ENCODE assay signal across 8 cellular contexts in genomic region chr22:42343136-42343484, GRCh38.
DNase-seq lines count a peak whose midpoint lies in the region; ATAC-seq and TF ChIP-seq lines count a peak whose summit lies in the region.

No MANE protein-coding gene starts in this region.

- DNase-seq in CD4-positive, CD25-positive, alpha-beta regulatory T cell = peak in 1 of 3 donors; percentile 13
- DNase-seq in brain microvascular endothelial cell (no peak), neural progenitor cell (ENCODE audit: low spot score) (no peak), iPS-NIHi7 (ENCODE audit: extremely low spot score) (no peak), T-helper 9 cell (no peak)

- no peaks in the 10 kb centered on the region for H3K36me3 Mint-ChIP-seq in CD4-positive, CD25-positive, alpha-beta regulatory T cell
- H3K36me3 Mint-ChIP-seq in neural progenitor cell = no peaks in the 10 kb centered on the region

- no peak for ATAC-seq in CD4-positive, CD25-positive, alpha-beta regulatory T cell (ENCODE audit: low read depth in 2 of 2)
- ATAC-seq in GM21619 (IDR thresholded peaks at IDR 0.05; ENCODE audit: unreplicated experiment) (no peak), GM21786 (IDR thresholded peaks at IDR 0.05; ENCODE audit: unreplicated experiment) (no peak)

- H4K20me1 ChIP-seq in neural progenitor cell (ENCODE audit: low read depth) = peaks cover 28% of the 10 kb centered on the region

- no peak for TF ChIP-seq CTCF in brain microvascular endothelial cell (IDR thresholded peaks at IDR 0.05; ENCODE audit: low read depth, low read length, missing control alignments)
- no peak for TF ChIP-seq CTCF in neural progenitor cell (IDR thresholded peaks at IDR 0.05)

- no peak overlapping the region for H3K27ac ChIP-seq in CD4-positive, CD25-positive, alpha-beta regulatory T cell (ENCODE audit: insufficient read depth, low read length, poor library complexity, severe bottlenecking)
- H3K27ac ChIP-seq in KOPT-K1 (ENCODE audit: low read depth, low read length, poor library complexity, severe bottlenecking) (peak overlapping the region; percentile 45), brain microvascular endothelial cell (no peak overlapping the region), neural progenitor cell (no peak overlapping the region)

- no peak overlapping the region for H3K4me3 ChIP-seq in CD4-positive, CD25-positive, alpha-beta regulatory T cell (ENCODE audit: low read depth, low read length)
- H3K4me3 ChIP-seq in brain microvascular endothelial cell (ENCODE audit: low read depth, low read length) (peak overlapping the region; percentile 12), neural progenitor cell (peak overlapping the region; percentile 48)

- H3K9me3 ChIP-seq in CD4-positive, CD25-positive, alpha-beta regulatory T cell (ENCODE audit: control insufficient read depth in 2 of 2, low read length in 2 of 2) = no peaks in the 10 kb centered on the region
- H3K9me3 ChIP-seq in KOPT-K1 (ENCODE audit: insufficient read depth, low read length, poor library complexity, severe bottlenecking) (no peaks in the 10 kb centered on the region), neural progenitor cell (ENCODE audit: low read depth) (no peaks in the 10 kb centered on the region)

- peaks cover 63% of the 10 kb centered on the region for H3F3A ChIP-seq in neural progenitor cell (ENCODE audit: low read depth)

- H3K9ac ChIP-seq in neural progenitor cell = no peak overlapping the region

- H3K27ac Mint-ChIP-seq in CD4-positive, CD25-positive, alpha-beta regulatory T cell = no peak overlapping the region
- no peak overlapping the region for H3K27ac Mint-ChIP-seq in neural progenitor cell

- peaks cover 16% of the 10 kb centered on the region for H3K79me2 ChIP-seq in neural progenitor cell (ENCODE audit: low read depth)

- in situ Hi-C loops in brain microvascular endothelial cell (cut with HindIII; ENCODE audit: low pct_ligation_motif_present, low sequenced_read_pairs) = no loop called here

- no peaks in the 10 kb centered on the region for H3K4me1 ChIP-seq in CD4-positive, CD25-positive, alpha-beta regulatory T cell (ENCODE audit: control insufficient read depth, insufficient read depth, low read length, poor library complexity, severe bottlenecking)
- peaks cover 46% of the 10 kb centered on the region for H3K4me1 ChIP-seq in neural progenitor cell

- no peak overlapping the region for H2AFZ ChIP-seq in neural progenitor cell (replicated peaks)

- H3K4me2 ChIP-seq in neural progenitor cell = peak overlapping the region; percentile 48

- peaks cover 2% of the 10 kb centered on the region for H3K27me3 ChIP-seq in CD4-positive, CD25-positive, alpha-beta regulatory T cell (ENCODE audit: control insufficient read depth, insufficient read depth, low read length)
- peaks cover 6% of the 10 kb centered on the region for H3K27me3 ChIP-seq in brain microvascular endothelial cell (replicated peaks)
- H3K27me3 ChIP-seq in neural progenitor cell = no peaks in the 10 kb centered on the region

- no peaks in the 10 kb centered on the region for H3K36me3 ChIP-seq in CD4-positive, CD25-positive, alpha-beta regulatory T cell (ENCODE audit: control insufficient read depth, insufficient read depth, low read length)
- H3K36me3 ChIP-seq in KOPT-K1 (ENCODE audit: insufficient read depth, low read length) (no peaks in the 10 kb centered on the region), brain microvascular endothelial cell (replicated peaks) (no peaks in the 10 kb centered on the region), neural progenitor cell (no peaks in the 10 kb centered on the region)

- peaks cover 0 to 1% (median 0%) of the 10 kb centered on the region in 7 donors for H3K9me3 Mint-ChIP-seq in CD4-positive, CD25-positive, alpha-beta regulatory T cell
- no peaks in the 10 kb centered on the region for H3K9me3 Mint-ChIP-seq in neural progenitor cell

- peaks cover 0 to 21% (median 0%) of the 10 kb centered on the region in 4 donors for H3K4me1 Mint-ChIP-seq in CD4-positive, CD25-positive, alpha-beta regulatory T cell
- peaks cover 48% of the 10 kb centered on the region for H3K4me1 Mint-ChIP-seq in neural progenitor cell

- peaks cover 13% of the 10 kb centered on the region for H3K27me3 Mint-ChIP-seq in CD4-positive, CD25-positive, alpha-beta regulatory T cell
- peaks cover 14% of the 10 kb centered on the region for H3K27me3 Mint-ChIP-seq in neural progenitor cell (ENCODE audit: insufficient read depth, low read depth)

- H3K4me3 Mint-ChIP-seq in CD4-positive, CD25-positive, alpha-beta regulatory T cell = peak overlapping the region in 3 of 4 donors; percentile 71 to 88 (median 79)
- peak overlapping the region; percentile 84 for H3K4me3 Mint-ChIP-seq in neural progenitor cell
